Comparison of ENCODE assay signal across 9 cellular contexts in genomic region chr6:150072201-150072600, GRCh38. TPM values are rescaled to one million over a fixed set of nuclear protein-coding genes. Genes with fewer than 3 reads are reported as not detected.
DNase-seq lines count a peak whose midpoint lies in the region; ATAC-seq and TF ChIP-seq lines count a peak whose summit lies in the region.
"Had no signal": no experiment of that assay in that cellular context is flagged by ENCODE, and none has a peak within 500 bp of the region (broad histone marks: within the 10 kb centered on the region; RNA-seq: fewer than 3 reads in every experiment).

No MANE protein-coding gene starts in this region.

- ATAC-seq in GM21390 (IDR thresholded peaks at IDR 0.05; ENCODE audit: unreplicated experiment) = no peak

- no peak overlapping the region for H3K18ac ChIP-seq in mesenchymal stem cell (ENCODE audit: low read depth in 1 of 2, low read length in 2 of 2)

- peaks cover 29% of the 10 kb centered on the region for H3K4me1 Mint-ChIP-seq in activated T-cell treated with anti-CD3 and anti-CD28 coated beads, Interleukin-2, amount 50 U/mL, for 24 hours (ENCODE audit: low read depth)
- peaks cover 15 to 30% of the 10 kb centered on the region in 2 donors for H3K4me1 Mint-ChIP-seq in immature natural killer cell

- no peak overlapping the region for H3K4me2 ChIP-seq in mesenchymal stem cell (ENCODE audit: low read length, poor library complexity, severe bottlenecking)

- H4K91ac ChIP-seq in mesenchymal stem cell (ENCODE audit: low read length) = no peak overlapping the region

- no peak overlapping the region for H3K4me3 ChIP-seq in NB4 (ENCODE audit: low read depth, low read length)
- no peak overlapping the region for H3K4me3 ChIP-seq in mesenchymal stem cell (ENCODE audit: insufficient read depth in 1 of 2, low read depth in 1 of 2, low read length in 2 of 2)
- H3K4me3 ChIP-seq: cardiac muscle cell had no signal

- H3K4me1 ChIP-seq in mesenchymal stem cell (ENCODE audit: control insufficient read depth, insufficient read depth, low read depth, low read length) = peaks cover 10% of the 10 kb centered on the region

- in situ Hi-C loops in GM13976 (cut with MboI; ENCODE audit: low sequenced_read_pairs, unreplicated experiment) = loop anchor here (25.0 kb wide), 1 partner anchor 740 kb away; no protein-coding TSS in a partner anchor

- H3K23ac ChIP-seq in mesenchymal stem cell (ENCODE audit: low read length in 2 of 2) = peak overlapping the region in 1 of 2 experiments; percentile 42

- H3K9me3 Mint-ChIP-seq in activated T-cell treated with anti-CD3 and anti-CD28 coated beads, Interleukin-2, amount 50 U/mL, for 24 hours = no peaks in the 10 kb centered on the region
- no peaks in the 10 kb centered on the region for H3K9me3 Mint-ChIP-seq in immature natural killer cell

- peaks cover 22% of the 10 kb centered on the region for H3K27me3 Mint-ChIP-seq in activated T-cell treated with anti-CD3 and anti-CD28 coated beads, Interleukin-2, amount 50 U/mL, for 24 hours
- H3K27me3 Mint-ChIP-seq in immature natural killer cell (ENCODE audit: low read depth in 3 of 3) = peaks cover 5 to 8% (median 6%) of the 10 kb centered on the region in 3 donors

- H3K36me3 Mint-ChIP-seq in activated T-cell treated with anti-CD3 and anti-CD28 coated beads, Interleukin-2, amount 50 U/mL, for 24 hours (ENCODE audit: low read depth) = no peaks in the 10 kb centered on the region
- no peaks in the 10 kb centered on the region for H3K36me3 Mint-ChIP-seq in immature natural killer cell

- no peak overlapping the region for H4K8ac ChIP-seq in mesenchymal stem cell (ENCODE audit: low read length)

- H3K27ac ChIP-seq in mesenchymal stem cell (ENCODE audit: low read length, poor library complexity, severe bottlenecking) = no peak overlapping the region
- H3K27ac ChIP-seq: cardiac muscle cell had no signal

- no peak for TF ChIP-seq POLR2A in NB4 (IDR thresholded peaks at IDR 0.05; ENCODE audit: extremely low read depth, insufficient read length)

- H3K9me3 ChIP-seq in mesenchymal stem cell (ENCODE audit: control insufficient read depth, low read length) = no peaks in the 10 kb centered on the region

- H2AK5ac ChIP-seq in mesenchymal stem cell (ENCODE audit: low read length, severe bottlenecking) = no peak overlapping the region

- DNase-seq in EH (ENCODE audit: low read depth) (peak; percentile 58), NB4 (ENCODE audit: low read depth) (peak; percentile 76), mesenchymal stem cell (peak; percentile 43), immature natural killer cell (no peak), NCI-H2171 treated with DMSO at 0.1 percent for 48 hours (lab: John Stamatoyannopoulos, UW) (no peak), GM13976 (ENCODE audit: low spot score) (no peak)
- peak; percentile 50 for DNase-seq in activated T-cell treated with anti-CD3 and anti-CD28 coated beads, Interleukin-2, amount 50 U/mL, for 24 hours

- H3K9ac ChIP-seq in mesenchymal stem cell (ENCODE audit: low read length) = no peak overlapping the region

- no peak overlapping the region for H3K27ac Mint-ChIP-seq in activated T-cell treated with anti-CD3 and anti-CD28 coated beads, Interleukin-2, amount 50 U/mL, for 24 hours
- no peak overlapping the region for H3K27ac Mint-ChIP-seq in immature natural killer cell

- no peak for TF ChIP-seq CTCF in NB4 (IDR thresholded peaks at IDR 0.05; ENCODE audit: low read depth, low read length)
- no peak for TF ChIP-seq CTCF in GM13976 (IDR thresholded peaks at IDR 0.05; ENCODE audit: borderline replicate concordance, control extremely low read depth, extremely low read depth, insufficient read depth, missing control alignments)

- H2BK120ac ChIP-seq in mesenchymal stem cell (ENCODE audit: low read depth, low read length) = no peak overlapping the region

- no peaks in the 10 kb centered on the region for H3K27me3 ChIP-seq in mesenchymal stem cell (ENCODE audit: control insufficient read depth in 1 of 2, insufficient read depth in 1 of 2, low read length in 2 of 2)

- H3K4ac ChIP-seq in mesenchymal stem cell (ENCODE audit: low read depth in 1 of 2, low read length in 2 of 2) = no peak overlapping the region

- H2AFZ ChIP-seq in mesenchymal stem cell (ENCODE audit: low read depth, low read length) = no peak overlapping the region

- no peak overlapping the region for H2BK12ac ChIP-seq in mesenchymal stem cell (ENCODE audit: low read length in 2 of 2)

- no peaks in the 10 kb centered on the region for H3K36me3 ChIP-seq in mesenchymal stem cell (ENCODE audit: control insufficient read depth in 1 of 2, insufficient read depth in 2 of 2, low read depth in 1 of 2, low read length in 2 of 2)
- H3K36me3 ChIP-seq: cardiac muscle cell had no signal

- H3K14ac ChIP-seq in mesenchymal stem cell (ENCODE audit: low read length in 2 of 2) = peak overlapping the region in 1 of 2 experiments; percentile 42

- WGBS in mesenchymal stem cell = 60% methylated on average over 8 of the region's 8 CpGs

- H2BK15ac ChIP-seq in mesenchymal stem cell (ENCODE audit: low read depth, poor library complexity, severe bottlenecking) = no peak overlapping the region

- peaks cover 4% of the 10 kb centered on the region for H3K79me1 ChIP-seq in mesenchymal stem cell (replicated peaks; ENCODE audit: low read length, poor library complexity, severe bottlenecking)

- H3K4me3 Mint-ChIP-seq in activated T-cell treated with anti-CD3 and anti-CD28 coated beads, Interleukin-2, amount 50 U/mL, for 24 hours = no peak overlapping the region
- H3K4me3 Mint-ChIP-seq in immature natural killer cell = no peak overlapping the region

- H2BK5ac ChIP-seq in mesenchymal stem cell (ENCODE audit: low read depth, low read length, poor library complexity, severe bottlenecking) = no peak overlapping the region

RNA-seq across cellular contexts. Expression of gene ULBP3, which starts 3.3 kb away (rescaled TPM):
- polyA plus RNA-seq in mesenchymal stem cell (2013, experiment 1 of 2) = 9.7 TPM
- polyA plus RNA-seq in mesenchymal stem cell (2013, experiment 2 of 2) = 9.8 TPM
- 1 to 10 TPM in 1 of 3 donors, under 1 TPM in 1, not detected in 1; 0.50 to 2.5 TPM for polyA plus RNA-seq in immature natural killer cell

RNA-seq across cellular contexts. Expression of gene RAET1L, which starts 46.9 kb away (rescaled TPM):
- polyA plus RNA-seq in mesenchymal stem cell (2013, experiment 1 of 2) = not detected
- not detected for polyA plus RNA-seq in mesenchymal stem cell (2013, experiment 2 of 2)
- polyA plus RNA-seq in immature natural killer cell = not detected
- polyA plus RNA-seq: cardiac muscle cell had no signal

Comparison
In these comparisons a context has a peak if more than half of its experiments do, and no peak if none do; other contexts are left out.
1. DNase-seq: peak in EH (single experiment), NB4 (single experiment), activated T-cell treated with anti-CD3 and anti-CD28 coated beads, Interleukin-2, amount 50 U/mL, for 24 hours (single experiment) and mesenchymal stem cell (single experiment); none in immature natural killer cell (0 of 3), NCI-H2171 treated with DMSO at 0.1 percent for 48 hours (single experiment) and GM13976 (single experiment).